8 cellular contexts compared by ENCODE assay signal in genomic region chr6:125779924-125780539, GRCh38. TPM values are rescaled to one million over a fixed set of nuclear protein-coding genes. Genes with fewer than 3 reads are reported as not detected.
DNase-seq lines count a peak whose midpoint lies in the region; TF ChIP-seq lines count a peak whose summit lies in the region.

No MANE protein-coding gene starts in this region.

- H3K27me3 Mint-ChIP-seq in neural progenitor cell (ENCODE audit: insufficient read depth, low read depth) = no peaks in the 10 kb centered on the region

- no peaks in the 10 kb centered on the region for H3K79me2 ChIP-seq in Loucy (ENCODE audit: insufficient read depth, low read length)
- no peaks in the 10 kb centered on the region for H3K79me2 ChIP-seq in neural progenitor cell (ENCODE audit: low read depth)

- no peaks in the 10 kb centered on the region for H3K36me3 Mint-ChIP-seq in neural progenitor cell

- H4K20me1 ChIP-seq in Loucy (ENCODE audit: insufficient read depth, low read length, poor library complexity, severe bottlenecking) = no peaks in the 10 kb centered on the region
- H4K20me1 ChIP-seq in neural progenitor cell (ENCODE audit: low read depth) = no peaks in the 10 kb centered on the region

- peak overlapping the region; percentile 76 for H3K4me3 ChIP-seq in H7 (ENCODE audit: insufficient read depth, low read depth, low read length)
- H3K4me3 ChIP-seq in Loucy (ENCODE audit: low read length, poor library complexity, severe bottlenecking) = peak overlapping the region; percentile 97
- peak overlapping the region; percentile 89 for H3K4me3 ChIP-seq in neural progenitor cell
- peak overlapping the region; percentile 68 to 88 for H3K4me3 ChIP-seq in stomach smooth muscle (ENCODE audit: low read length in 2 of 2)

- peak overlapping the region; percentile 80 for H3K9ac ChIP-seq in Loucy (ENCODE audit: low read depth, low read length, poor library complexity, severe bottlenecking)
- no peak overlapping the region for H3K9ac ChIP-seq in neural progenitor cell
- H3K9ac ChIP-seq in stomach smooth muscle (ENCODE audit: low read length in 2 of 2) = peak overlapping the region; percentile 82 to 87

- TF ChIP-seq CTCF in Loucy (conservative IDR thresholded peaks at IDR 0.05; ENCODE audit: low read length) (0 out of 2 replicates have a peak, but pooled peaks have one; percentile 19), neural progenitor cell (IDR thresholded peaks at IDR 0.05) (peak; percentile 34)

- H3K4me1 Mint-ChIP-seq in neural progenitor cell = peaks cover 14% of the 10 kb centered on the region

- DNase-seq in EL (peak; percentile 92), H7 (peak; percentile 74), SHP77 (lab: John Stamatoyannopoulos, UW) (peak; percentile 88 to 92), activated gamma-delta T cell (lab: John Stamatoyannopoulos, UW) (peak; percentile 62), foreskin melanocyte (peak; percentile 95), neural progenitor cell (ENCODE audit: low spot score) (peak; percentile 93)

- no peaks in the 10 kb centered on the region for H3K9me3 Mint-ChIP-seq in neural progenitor cell

- peak overlapping the region; percentile 99 for H2AFZ ChIP-seq in Loucy (ENCODE audit: low read length)
- peak overlapping the region; percentile 87 for H2AFZ ChIP-seq in neural progenitor cell (replicated peaks)

- H3F3A ChIP-seq in Loucy (ENCODE audit: low read depth) (no peaks in the 10 kb centered on the region; the same call in 1 of the 2 replicates), neural progenitor cell (ENCODE audit: low read depth) (no peaks in the 10 kb centered on the region)

- no peak overlapping the region for H3K27ac Mint-ChIP-seq in neural progenitor cell

- H3K27me3 ChIP-seq in H7 (ENCODE audit: control insufficient read depth, insufficient read depth, low read length) (no peaks in the 10 kb centered on the region), Loucy (ENCODE audit: insufficient read depth, low read length, poor library complexity, severe bottlenecking) (peaks cover under 1% of the 10 kb centered on the region), neural progenitor cell (peaks cover 14% of the 10 kb centered on the region), stomach smooth muscle (ENCODE audit: control insufficient read depth in 1 of 2, insufficient read depth in 2 of 2, low read length in 2 of 2) (no peaks in the 10 kb centered on the region)

- H3K36me3 ChIP-seq in H7 (replicated peaks; ENCODE audit: control insufficient read depth, insufficient read depth, low read length) (no peaks in the 10 kb centered on the region), Loucy (ENCODE audit: insufficient read depth, low read length) (no peaks in the 10 kb centered on the region), neural progenitor cell (no peaks in the 10 kb centered on the region), stomach smooth muscle (ENCODE audit: control insufficient read depth in 2 of 2, insufficient read depth in 2 of 2, low read length in 2 of 2) (no peaks in the 10 kb centered on the region)

- H3K9me2 ChIP-seq in Loucy (replicated peaks; ENCODE audit: low read depth, low read length) = no peaks in the 10 kb centered on the region

- H3K4me1 ChIP-seq in Loucy (ENCODE audit: insufficient read depth, low read length, poor library complexity, severe bottlenecking) = peaks cover 21% of the 10 kb centered on the region
- no peaks in the 10 kb centered on the region for H3K4me1 ChIP-seq in neural progenitor cell
- H3K4me1 ChIP-seq in stomach smooth muscle (ENCODE audit: control insufficient read depth, insufficient read depth, low read length) = no peaks in the 10 kb centered on the region

- H3K4me3 Mint-ChIP-seq in neural progenitor cell = no peak overlapping the region

- H3K4me2 ChIP-seq in Loucy (ENCODE audit: low read depth, low read length, poor library complexity, severe bottlenecking) = peak overlapping the region; percentile 92
- peak overlapping the region; percentile 86 for H3K4me2 ChIP-seq in neural progenitor cell

- H3K9me3 ChIP-seq in Loucy (ENCODE audit: insufficient read depth, low read depth, low read length) (no peaks in the 10 kb centered on the region), neural progenitor cell (ENCODE audit: low read depth) (no peaks in the 10 kb centered on the region), stomach smooth muscle (ENCODE audit: control insufficient read depth in 2 of 2, low read length in 2 of 2) (no peaks in the 10 kb centered on the region)

- no peak overlapping the region for H3K27ac ChIP-seq in neural progenitor cell
- H3K27ac ChIP-seq in stomach smooth muscle (ENCODE audit: low read length) = peak overlapping the region; percentile 88

RNA-seq across cellular contexts. Expression of gene NCOA7, which starts 10.7 kb away (rescaled TPM):
- total RNA-seq in H7 (2014; rRNA removed; shearing (Covaris generic)) = 3.0 and 4.1 TPM in 2 replicates
- total RNA-seq in neural progenitor cell (ENCODE audit: low replicate concordance) = 2.8 and 7.7 TPM in 2 replicates

RNA-seq across cellular contexts. Expression of gene HEY2, which starts 30.6 kb away (rescaled TPM):
- total RNA-seq in H7 (2014; rRNA removed; shearing (Covaris generic)) = 19.3 and 30.4 TPM in 2 replicates
- total RNA-seq in neural progenitor cell (ENCODE audit: low replicate concordance) = 0.74 and 1.1 TPM in 2 replicates
